Comparison of ENCODE assay signal across 8 cellular contexts in the genomic region with DNA sequence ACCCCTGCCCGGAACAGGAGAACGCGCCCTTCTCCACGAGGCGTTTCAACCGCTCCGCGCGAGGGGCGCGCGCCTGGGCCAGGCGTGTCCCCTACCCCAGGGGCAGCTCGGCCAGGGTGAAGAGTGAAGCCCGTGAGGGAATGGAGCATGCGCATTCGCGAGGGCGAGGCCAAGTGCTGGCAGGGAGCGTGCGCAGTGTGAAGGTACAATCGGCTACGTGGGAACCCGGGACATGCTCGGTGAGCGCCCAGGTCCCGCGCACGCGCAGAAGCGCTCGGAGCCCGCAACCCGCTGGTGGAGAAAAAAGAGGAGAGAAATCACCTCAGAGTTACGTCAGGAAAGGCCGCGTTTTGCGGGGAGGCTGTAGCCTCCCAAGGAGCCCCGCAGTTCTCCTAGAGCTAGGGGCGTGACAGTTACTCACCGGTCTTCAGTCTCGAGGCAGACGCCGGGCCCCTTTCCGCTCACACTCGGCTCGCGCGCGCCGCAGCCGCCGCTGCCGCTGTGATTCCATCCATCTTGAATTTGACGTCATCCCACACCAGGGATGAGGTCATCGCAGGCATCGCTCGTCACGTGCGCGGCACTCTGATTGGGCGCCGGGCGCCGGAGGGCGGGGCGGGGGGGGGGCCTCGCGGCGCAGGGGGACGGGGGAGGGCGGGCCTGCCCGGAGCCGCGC. TPM values are rescaled to one million over a fixed set of nuclear protein-coding genes. Genes with fewer than 3 reads are reported as not detected.
DNase-seq lines count a peak whose midpoint lies in the region; ATAC-seq, FAIRE-seq and TF ChIP-seq lines count a peak whose summit lies in the region.

A gene (minus strand): TSS at position 530 of the 676 bp plus-strand sequence. CDS start 16,265 bp downstream, outside the sequence.

- H3K4me3 ChIP-seq in heart right ventricle: peak within 1 kb of the TSS; percentile 75 to 94 (median 83)
- peak within 1 kb of the TSS; percentile 82 for H3K4me3 ChIP-seq in upper lobe of right lung

- H3K9me3 ChIP-seq in heart right ventricle (peaks cover 0 to 7% (median 0%) of the 10 kb centered on the region in 11 donors), upper lobe of right lung (no peaks in the 10 kb centered on the region)

- H3K36me3 ChIP-seq in heart right ventricle (peaks cover 0 to 18% (median 0%) of the 10 kb centered on the region in 9 donors), upper lobe of right lung (peaks cover 5% of the 10 kb centered on the region)

- TF ChIP-seq POLR2A in GM12892 (IDR thresholded peaks at IDR 0.05; ENCODE audit: low read depth, low read length): peak; percentile 80

- FAIRE-seq in GM12892 (lab: Jason Lieb, UNC): peak; percentile 97

- H3K27ac ChIP-seq in heart right ventricle (peak within 1 kb of the TSS; percentile 92 to 99 (median 98)), upper lobe of right lung (peak within 1 kb of the TSS; percentile 99)

- DNase-seq in GM12892 (ENCODE audit: insufficient read length) (peak; percentile 83), NCI-H146 treated with DMSO at 0.1 percent for 48 hours (lab: John Stamatoyannopoulos, UW; ENCODE audit: unreplicated experiment) (peak; percentile 84), amniotic epithelial cell (ENCODE audit: low read depth) (peak; percentile 95), heart right ventricle (peak; percentile 99), posterior vena cava (ENCODE audit: low spot score) (peak; percentile 100), upper lobe of right lung (peak; percentile 99)

- TF ChIP-seq CTCF in heart right ventricle (IDR thresholded peaks at IDR 0.05) (no peak), upper lobe of right lung (IDR thresholded peaks at IDR 0.05) (no peak)

- intact Hi-C loops in T-helper 1 cell treated with Interleukin-12 subunit alpha and Interleukin-12 subunit beta and Interleukin-4 antibody, amounts not matched to agents 30 ng/mL and 1 ng/mL, for 36 hours (cut with micrococcal nuclease): loop anchor here (1.0 to 10.0 kb wide), 10 partner anchors 8 to 965 kb away; a partner anchor contains a TSS
- intact Hi-C loops in heart right ventricle (cut with DNase I): loop anchor here in 8 of 10 donors (5.0 to 10.0 kb wide), 8 partner anchors 55 to 133 kb away; a partner anchor contains a TSS
- intact Hi-C loops in posterior vena cava (cut with DNase I): loop anchor here in 1 of 2 donors (5.0 to 10.0 kb wide), 2 partner anchors 85 to 97 kb away; no protein-coding TSS in a partner anchor
- intact Hi-C loops in upper lobe of right lung (cut with DNase I): no loop called here

- H3K27me3 ChIP-seq in heart right ventricle (peaks cover 0 to 5% (median 0%) of the 10 kb centered on the region in 7 donors), upper lobe of right lung (no peaks in the 10 kb centered on the region)

- ATAC-seq in HG02852 (IDR thresholded peaks at IDR 0.05; ENCODE audit: unreplicated experiment) (peak; percentile 65), heart right ventricle (peak; percentile 96 to 99 (median 98)), upper lobe of right lung (peak; percentile 95)

- 0% methylated on average over 71 to 73 of the region's 75 CpGs for WGBS in heart right ventricle, 2 donors

- peaks cover 5 to 28% (median 11%) of the 10 kb centered on the region in 9 donors for H3K4me1 ChIP-seq in heart right ventricle
- H3K4me1 ChIP-seq in upper lobe of right lung: peaks cover 13% of the 10 kb centered on the region

RNA-seq across cellular contexts. Expression of the gene that starts here (rescaled TPM):
- 9.0 TPM for polyA plus RNA-seq in GM12892 (2012; ENCODE audit: missing spikeins)
- 14.6 and 16.5 TPM in 2 replicates for total RNA-seq in T-helper 1 cell treated with Interleukin-12 subunit alpha and Interleukin-12 subunit beta and Interleukin-4 antibody, amounts not matched to agents 30 ng/mL and 1 ng/mL, for 36 hours
- 10 to 100 TPM in 2 of 10 donors, 1 to 10 TPM in 8; 3.8 to 15.2 (median 6.6) TPM for total RNA-seq in heart right ventricle
- polyA plus RNA-seq in heart right ventricle: 1 to 10 TPM; 1.3 to 1.9 TPM
- 10 to 100 TPM; 12.6 to 25.6 TPM for total RNA-seq in posterior vena cava
- 17.8 TPM for total RNA-seq in upper lobe of right lung

Comparison
In these comparisons a context has a peak if more than half of its experiments do, and no peak if none do; other contexts are left out.
1. Peak in every context shown above with its lines: DNase-seq, ATAC-seq, H3K4me3 ChIP-seq and H3K27ac ChIP-seq.